Comparison of ENCODE assay signal across 9 cellular contexts in the genomic region with DNA sequence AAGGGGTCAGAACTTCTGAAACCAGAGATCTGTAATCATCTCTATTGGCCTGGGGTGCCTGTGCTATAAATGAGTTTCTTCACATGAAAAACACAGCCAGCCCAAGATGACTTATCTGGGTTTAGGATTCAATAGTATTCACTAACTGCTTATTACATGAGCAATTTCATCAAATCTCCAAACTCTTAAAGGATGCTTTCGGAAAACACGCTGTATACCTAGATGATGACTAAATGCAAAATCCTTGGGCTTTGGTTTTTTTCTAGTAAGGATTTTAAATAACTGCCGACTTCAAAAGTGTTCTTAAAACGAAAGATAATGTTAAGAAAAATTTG. TPM values are rescaled to one million over a fixed set of nuclear protein-coding genes. Genes with fewer than 3 reads are reported as not detected.
DNase-seq lines count a peak whose midpoint lies in the region; ATAC-seq and TF ChIP-seq lines count a peak whose summit lies in the region.
"Had no signal": no experiment of that assay in that cellular context is flagged by ENCODE, and none has a peak within 500 bp of the region (broad histone marks: within the 10 kb centered on the region; RNA-seq: fewer than 3 reads in every experiment).

No MANE protein-coding gene starts in this region.

- ATAC-seq in heart left ventricle = no peak
- ATAC-seq in left cardiac atrium = no peak
- no peak for ATAC-seq in lower lobe of right lung
- ATAC-seq in upper lobe of left lung (ENCODE audit: low FRiP score in 2 of 2) = no peak
- ATAC-seq in HG03025 (IDR thresholded peaks at IDR 0.05; ENCODE audit: low FRiP score, unreplicated experiment) = no peak
- no peak for ATAC-seq in HG03039 (IDR thresholded peaks at IDR 0.05; ENCODE audit: unreplicated experiment)

- H3K4me3 ChIP-seq in heart left ventricle (no peak overlapping the region), lower lobe of right lung (no peak overlapping the region), upper lobe of left lung (no peak overlapping the region)

- H3K36me3 ChIP-seq in heart left ventricle (peaks cover 0 to 79% (median 60%) of the 10 kb centered on the region in 9 donors), lower lobe of right lung (peaks cover 78% of the 10 kb centered on the region), upper lobe of left lung (peaks cover 1 to 78% (median 46%) of the 10 kb centered on the region in 4 donors)

- WGBS in heart left ventricle, 4 donors = 84 to 91% (median 88%) methylated on average over 4 of the region's 4 CpGs
- 80 to 88% methylated on average over 4 of the region's 4 CpGs for WGBS in upper lobe of left lung, 2 donors

- H3K27me3 ChIP-seq in heart left ventricle (no peaks in the 10 kb centered on the region), lower lobe of right lung (ENCODE audit: low read depth) (no peaks in the 10 kb centered on the region), upper lobe of left lung (no peaks in the 10 kb centered on the region)

- H3K27ac ChIP-seq in heart left ventricle (peak overlapping the region in 9 of 12 donors; percentile 75 to 91 (median 85)), lower lobe of right lung (peak overlapping the region; percentile 95), upper lobe of left lung (peak overlapping the region; percentile 86 to 93 (median 88))
- H3K27ac ChIP-seq: C4-2B had no signal

- H3K4me1 ChIP-seq in heart left ventricle = peaks cover 0 to 74% (median 36%) of the 10 kb centered on the region in 12 donors
- peaks cover 58% of the 10 kb centered on the region for H3K4me1 ChIP-seq in lower lobe of right lung
- peaks cover 32 to 54% (median 42%) of the 10 kb centered on the region in 4 donors for H3K4me1 ChIP-seq in upper lobe of left lung

- intact Hi-C loops in heart left ventricle (cut with DNase I) = loop anchor here in 1 of 10 donors (10.0 kb wide), 1 partner anchor 488 kb away; no protein-coding TSS in a partner anchor
- intact Hi-C loops in left cardiac atrium (cut with DNase I) = no loop called here
- intact Hi-C loops in lower lobe of right lung (cut with DNase I) = no loop called here

- TF ChIP-seq CTCF in heart left ventricle (IDR thresholded peaks at IDR 0.05) (no peak), lower lobe of right lung (IDR thresholded peaks at IDR 0.05) (no peak), upper lobe of left lung (IDR thresholded peaks at IDR 0.05) (no peak)

- no peak for TF ChIP-seq POLR2A in heart left ventricle (IDR thresholded peaks at IDR 0.05)
- TF ChIP-seq POLR2A in upper lobe of left lung (IDR thresholded peaks at IDR 0.05) = no peak

- TF ChIP-seq EP300 in upper lobe of left lung (IDR thresholded peaks at IDR 0.05) = no peak

- no peaks in the 10 kb centered on the region for H3K9me3 ChIP-seq in heart left ventricle
- no peaks in the 10 kb centered on the region for H3K9me3 ChIP-seq in lower lobe of right lung
- H3K9me3 ChIP-seq in upper lobe of left lung = no peaks in the 10 kb centered on the region

- DNase-seq in heart left ventricle (no peak), left cardiac atrium (no peak), astrocyte of the hippocampus (ENCODE audit: low read depth, low spot score) (peak; percentile 27), lower lobe of right lung (no peak), upper lobe of left lung (no peak), activated gamma-delta T cell (lab: John Stamatoyannopoulos, UW) (no peak)

RNA-seq across cellular contexts. Expression of gene TMEM43, which starts 18.4 kb away (rescaled TPM):
- total RNA-seq in heart left ventricle (10 to 100 TPM; 30.5 to 98.6 (median 46.0) TPM), left cardiac atrium (10 to 100 TPM; 50.1 to 95.3 TPM), lower lobe of right lung (73.7 TPM), upper lobe of left lung (100 to 1,000 TPM in 2 of 6 donors, 10 to 100 TPM in 4; 48.2 to 158 (median 87.7) TPM)
- 100 to 1,000 TPM in 1 of 2 donors, 10 to 100 TPM in 1; 26.1 to 150 TPM for polyA plus RNA-seq in heart left ventricle

RNA-seq across cellular contexts. Expression of gene CHCHD4, which starts 18.6 kb away (rescaled TPM):
- total RNA-seq in heart left ventricle (10 to 100 TPM; 14.8 to 31.1 (median 25.9) TPM), left cardiac atrium (10 to 100 TPM; 21.8 to 25.9 TPM), lower lobe of right lung (12.6 TPM), upper lobe of left lung (10 to 100 TPM in 3 of 6 donors, 1 to 10 TPM in 3; 2.1 to 13.2 (median 10.5) TPM)
- polyA plus RNA-seq in heart left ventricle = 10 to 100 TPM; 19.0 to 31.3 TPM

RNA-seq across cellular contexts. Expression of gene XPC, which starts 35.2 kb away (rescaled TPM):
- total RNA-seq in heart left ventricle (10 to 100 TPM in 5 of 9 donors, 1 to 10 TPM in 4; 7.0 to 20.0 (median 11.1) TPM), left cardiac atrium (10 to 100 TPM; 10.6 to 15.0 TPM), lower lobe of right lung (31.8 TPM), upper lobe of left lung (10 to 100 TPM; 33.8 to 87.0 (median 46.6) TPM)
- polyA plus RNA-seq in heart left ventricle = 1 to 10 TPM; 6.1 to 9.2 TPM

RNA-seq across cellular contexts. Expression of gene LSM3, which starts 35.4 kb away (rescaled TPM):
- 10 to 100 TPM; 11.6 to 15.9 (median 13.7) TPM for total RNA-seq in heart left ventricle
- 10 to 100 TPM; 11.7 to 14.0 TPM for polyA plus RNA-seq in heart left ventricle
- 10 to 100 TPM; 15.8 to 17.5 TPM for total RNA-seq in left cardiac atrium
- total RNA-seq in lower lobe of right lung = 9.5 TPM
- total RNA-seq in upper lobe of left lung = 10 to 100 TPM in 1 of 6 donors, 1 to 10 TPM in 5; 2.1 to 10.3 (median 8.6) TPM
